In genomic region chr3:141091416-141091815, GRCh38 we compare ENCODE assay signal across 26 cellular contexts. TPM values are rescaled to one million over a fixed set of nuclear protein-coding genes. Genes with fewer than 3 reads are reported as not detected.
DNase-seq lines count a peak whose midpoint lies in the region; ATAC-seq and TF ChIP-seq lines count a peak whose summit lies in the region.
"Had no signal": no experiment of that assay in that cellular context is flagged by ENCODE, and none has a peak within 500 bp of the region (broad histone marks: within the 10 kb centered on the region; RNA-seq: fewer than 3 reads in every experiment).

No MANE protein-coding gene starts in this region.

- H3K36me3 Mint-ChIP-seq in brain, result no peaks in the 10 kb centered on the region
- H3K36me3 Mint-ChIP-seq: natural killer cell treated with Interleukin-12 subunit alpha and Interleukin-12 subunit beta and Interleukin-15 and Interleukin-18, amount 100 ng/mL, for 72 hours had no signal

- no peaks in the 10 kb centered on the region for H3K27me3 ChIP-seq in skeletal muscle tissue (ENCODE audit: control insufficient read depth in 3 of 3, insufficient read depth in 3 of 3, low read length in 3 of 3)
- H3K27me3 ChIP-seq: gastroesophageal sphincter, MG63, vagina had no signal

- H3K9me3 Mint-ChIP-seq in brain, result peaks cover 0 to 3% (median 0%) of the 10 kb centered on the region in 5 experiments
- H3K9me3 Mint-ChIP-seq: activated CD4-positive, alpha-beta T cell treated with anti-CD3 and anti-CD28 coated beads, Interleukin-2, amount 10 ng/mL, durations not matched to agents 7 days and 5 days; activated T-helper 1 cell treated with anti-CD3 and anti-CD28 coated beads, Interleukin-12 subunit alpha, Interleukin-12 subunit beta, Interleukin-2, Interleukin-4 antibody, amounts not matched to agents 30 ng/mL and 10 ng/mL and 1 ng/mL, durations not matched to agents 14 hours and 24 hours and 36 hours; natural killer cell treated with Interleukin-12 subunit alpha and Interleukin-12 subunit beta and Interleukin-15 and Interleukin-18, amount 100 ng/mL, for 72 hours; stimulated activated naive CD8-positive, alpha-beta T cell treated with anti-CD3 and anti-CD28 coated beads, Interleukin-15, Interleukin-2, amounts not matched to agents 100 ng/mL and 50 ng/mL, for 24 hours had no signal

- H3K27ac ChIP-seq in skeletal muscle tissue (ENCODE audit: low read depth, low read length), result peak overlapping the region; percentile 23
- H3K27ac ChIP-seq: C4-2B, esophagus squamous epithelium, gastroesophageal sphincter, vagina had no signal

- ATAC-seq in GM21447 (IDR thresholded peaks at IDR 0.05; ENCODE audit: unreplicated experiment), result no peak
- ATAC-seq: gastroesophageal sphincter; left ventricle myocardium superior; natural killer cell treated with Interleukin-12 subunit alpha and Interleukin-12 subunit beta and Interleukin-15 and Interleukin-18, amount 100 ng/mL, for 72 hours; sciatic nerve had no signal

- DNase-seq in NCI-H82 (lab: John Stamatoyannopoulos, UW) (peak; percentile 66), NCI-H82 treated with DMSO at 0.1 percent for 48 hours (lab: John Stamatoyannopoulos, UW; ENCODE audit: unreplicated experiment) (no peak), NCI-H2081 treated with DMSO at 0.1 percent for 48 hours (lab: John Stamatoyannopoulos, UW) (peak; percentile 55), AG20443 (ENCODE audit: low spot score) (no peak)
- no peak for DNase-seq in NK-92 treated with Interleukin-12 subunit alpha and Interleukin-12 subunit beta, amount 100 ng/mL, for 24 hours (lab: John Stamatoyannopoulos, UW)
- DNase-seq: ACHN; activated CD4-positive, alpha-beta T cell treated with anti-CD3 and anti-CD28 coated beads, Interleukin-2, amount 10 ng/mL, durations not matched to agents 7 days and 5 days; activated naive CD4-positive, alpha-beta T cell treated with anti-CD3 and anti-CD28 coated beads, Interleukin-2, amount 50 U/mL, for 16 hours; amygdala; cortex of kidney; esophagus squamous epithelium; left ventricle myocardium superior; MG63; NCI-H2029; stimulated activated CD4-positive, alpha-beta T cell treated with anti-CD3 and anti-CD28 coated beads, Interleukin-15, amount 100 ng/mL, for 24 hours had no signal

- no peak for TF ChIP-seq CTCF in brain (conservative IDR thresholded peaks at IDR 0.05)

- H3K4me3 Mint-ChIP-seq in brain, result no peak overlapping the region
- H3K4me3 Mint-ChIP-seq: activated CD4-positive, alpha-beta T cell treated with anti-CD3 and anti-CD28 coated beads, Interleukin-2, amount 10 ng/mL, durations not matched to agents 7 days and 5 days; activated T-helper 1 cell treated with anti-CD3 and anti-CD28 coated beads, Interleukin-12 subunit alpha, Interleukin-12 subunit beta, Interleukin-2, Interleukin-4 antibody, amounts not matched to agents 30 ng/mL and 10 ng/mL and 1 ng/mL, durations not matched to agents 14 hours and 24 hours and 36 hours; natural killer cell treated with Interleukin-12 subunit alpha and Interleukin-12 subunit beta and Interleukin-15 and Interleukin-18, amount 100 ng/mL, for 72 hours; stimulated activated naive CD8-positive, alpha-beta T cell treated with anti-CD3 and anti-CD28 coated beads, Interleukin-15, Interleukin-2, amounts not matched to agents 100 ng/mL and 50 ng/mL, for 24 hours had no signal

- H3K27me3 Mint-ChIP-seq in brain, result no peaks in the 10 kb centered on the region
- H3K27me3 Mint-ChIP-seq: activated CD4-positive, alpha-beta T cell treated with anti-CD3 and anti-CD28 coated beads, Interleukin-2, amount 10 ng/mL, durations not matched to agents 7 days and 5 days; stimulated activated naive CD8-positive, alpha-beta T cell treated with anti-CD3 and anti-CD28 coated beads, Interleukin-15, Interleukin-2, amounts not matched to agents 100 ng/mL and 50 ng/mL, for 24 hours had no signal

- H3K9me3 ChIP-seq in skeletal muscle tissue (ENCODE audit: control insufficient read depth in 3 of 3, low read length in 3 of 3), result no peaks in the 10 kb centered on the region
- H3K9me3 ChIP-seq: esophagus squamous epithelium, gastroesophageal sphincter, MG63, vagina had no signal

- no peak overlapping the region for H3K4me3 ChIP-seq in skeletal muscle tissue (ENCODE audit: low read length in 3 of 3)
- H3K4me3 ChIP-seq: esophagus squamous epithelium, gastroesophageal sphincter, MG63, vagina had no signal

- no peaks in the 10 kb centered on the region for H3K36me3 ChIP-seq in skeletal muscle tissue (ENCODE audit: control insufficient read depth in 3 of 3, insufficient read depth in 3 of 3, low read length in 3 of 3)
- H3K36me3 ChIP-seq: esophagus squamous epithelium, gastroesophageal sphincter, MG63, vagina had no signal

- peaks cover 87% of the 10 kb centered on the region for H3K4me1 Mint-ChIP-seq in brain
- H3K4me1 Mint-ChIP-seq: activated CD4-positive, alpha-beta T cell treated with anti-CD3 and anti-CD28 coated beads, Interleukin-2, amount 10 ng/mL, durations not matched to agents 7 days and 5 days had no signal

- H3K4me1 ChIP-seq in skeletal muscle tissue (ENCODE audit: control insufficient read depth in 3 of 3, insufficient read depth in 3 of 3, low read length in 3 of 3), result peaks cover 58 to 71% (median 63%) of the 10 kb centered on the region in 3 donors
- H3K4me1 ChIP-seq: vagina had no signal

- no peak overlapping the region for H3K9ac ChIP-seq in skeletal muscle tissue (ENCODE audit: low read depth in 1 of 3, low read length in 3 of 3)

- H3K27ac Mint-ChIP-seq in brain, result peak overlapping the region; percentile 20 to 98 (median 82)
- H3K27ac Mint-ChIP-seq: activated CD4-positive, alpha-beta T cell treated with anti-CD3 and anti-CD28 coated beads, Interleukin-2, amount 10 ng/mL, durations not matched to agents 7 days and 5 days; activated T-helper 1 cell treated with anti-CD3 and anti-CD28 coated beads, Interleukin-12 subunit alpha, Interleukin-12 subunit beta, Interleukin-2, Interleukin-4 antibody, amounts not matched to agents 30 ng/mL and 10 ng/mL and 1 ng/mL, durations not matched to agents 14 hours and 24 hours and 36 hours; natural killer cell treated with Interleukin-12 subunit alpha and Interleukin-12 subunit beta and Interleukin-15 and Interleukin-18, amount 100 ng/mL, for 72 hours; stimulated activated naive CD8-positive, alpha-beta T cell treated with anti-CD3 and anti-CD28 coated beads, Interleukin-15, Interleukin-2, amounts not matched to agents 100 ng/mL and 50 ng/mL, for 24 hours had no signal

RNA-seq across cellular contexts. Expression of gene SPSB4, which starts 40.3 kb away (rescaled TPM):
- polyA plus RNA-seq in brain (ENCODE audit: insufficient read depth, low read depth, low replicate concordance), result 5.4 TPM
- 12.0 TPM for total RNA-seq in skeletal muscle tissue
- total RNA-seq: activated CD4-positive, alpha-beta T cell treated with anti-CD3 and anti-CD28 coated beads, Interleukin-2, amount 10 ng/mL, durations not matched to agents 7 days and 5 days; activated T-helper 1 cell treated with anti-CD3 and anti-CD28 coated beads, Interleukin-12 subunit alpha, Interleukin-12 subunit beta, Interleukin-2, Interleukin-4 antibody, amounts not matched to agents 30 ng/mL and 10 ng/mL and 1 ng/mL, durations not matched to agents 14 hours and 24 hours and 36 hours; esophagus squamous epithelium; mononuclear cell; natural killer cell treated with Interleukin-12 subunit alpha and Interleukin-12 subunit beta and Interleukin-15 and Interleukin-18, amount 100 ng/mL, for 72 hours had no signal

Comparison
In these comparisons a context has a peak if more than half of its experiments do, and no peak if none do; other contexts are left out.
1. DNase-seq: peak in NCI-H82 (single experiment) and NCI-H2081 treated with DMSO at 0.1 percent for 48 hours (single experiment); none in NCI-H82 treated with DMSO at 0.1 percent for 48 hours (single experiment), AG20443 (single experiment) and NK-92 treated with Interleukin-12 subunit alpha and Interleukin-12 subunit beta, amount 100 ng/mL, for 24 hours (single experiment).